In the genomic region with DNA sequence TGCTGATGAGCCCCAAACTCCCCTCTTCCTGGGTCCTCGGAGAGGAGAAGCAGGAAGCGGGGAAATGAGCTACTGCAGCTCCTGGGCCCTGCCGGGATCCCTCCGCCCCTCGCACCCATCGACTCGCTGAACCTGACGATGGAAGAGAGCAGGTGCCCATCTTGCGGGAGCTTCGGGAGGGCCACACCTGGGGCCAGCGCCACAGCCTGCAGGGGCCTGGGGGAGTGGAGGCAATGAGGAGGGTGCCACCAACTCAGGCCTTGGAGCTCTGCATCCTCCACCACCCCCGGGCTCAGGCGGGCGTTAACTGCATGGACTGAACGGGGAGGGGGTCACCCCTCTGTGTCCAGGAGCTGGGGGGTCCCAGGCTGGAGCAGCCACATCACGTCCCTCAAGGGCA, we compare ENCODE assay signal across 1 cellular context.
TF ChIP-seq lines count a peak whose summit lies in the region.

No MANE protein-coding gene starts in this region.

TF ChIP-seq in WTC11, 78 proteins besides CTCF, POLR2A, EP300 and RAD21 (continued from another document):
- TF ChIP-seq, protein P1, sequence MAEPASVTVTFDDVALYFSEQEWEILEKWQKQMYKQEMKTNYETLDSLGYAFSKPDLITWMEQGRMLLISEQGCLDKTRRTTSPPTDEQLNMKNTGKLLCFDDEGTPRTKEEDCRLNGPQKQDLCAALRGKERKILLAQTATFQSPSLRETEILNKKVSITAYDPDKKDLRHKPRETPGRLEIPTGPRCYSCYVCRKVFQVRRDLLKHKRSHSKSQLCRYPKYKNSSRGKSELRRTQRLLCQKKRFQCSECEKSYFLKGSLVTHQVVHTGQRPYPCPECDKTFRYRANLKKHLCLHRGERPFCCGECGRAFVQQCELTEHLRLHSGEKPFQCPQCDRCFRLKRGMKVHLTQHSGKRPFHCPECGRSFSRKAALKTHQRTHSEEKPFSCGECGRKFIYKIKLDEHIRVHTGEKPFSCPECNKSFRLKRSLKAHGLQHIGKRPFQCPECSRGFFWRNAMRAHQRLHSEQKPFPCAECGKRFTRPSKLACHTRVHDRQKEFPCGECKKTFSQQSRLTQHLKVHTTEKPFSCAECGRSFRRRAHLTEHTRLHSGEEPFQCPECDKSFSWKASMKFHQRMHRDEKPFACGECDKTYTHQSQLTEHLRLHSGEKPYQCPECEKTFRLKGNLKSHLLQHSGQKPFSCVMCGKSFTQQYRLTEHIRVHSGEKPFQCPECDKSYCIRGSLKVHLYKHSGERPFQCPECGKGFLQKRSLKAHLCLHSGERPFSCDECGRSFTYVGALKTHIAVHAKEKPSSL (CRISPR knock-in tag; conservative IDR thresholded peaks at IDR 0.05): no peak
- no peak for TF ChIP-seq TEAD4 (CRISPR knock-in tag; IDR thresholded peaks at IDR 0.05)
- TF ChIP-seq ZNF423 (CRISPR knock-in tag; IDR thresholded peaks at IDR 0.05): no peak
- TF ChIP-seq, protein P2, sequence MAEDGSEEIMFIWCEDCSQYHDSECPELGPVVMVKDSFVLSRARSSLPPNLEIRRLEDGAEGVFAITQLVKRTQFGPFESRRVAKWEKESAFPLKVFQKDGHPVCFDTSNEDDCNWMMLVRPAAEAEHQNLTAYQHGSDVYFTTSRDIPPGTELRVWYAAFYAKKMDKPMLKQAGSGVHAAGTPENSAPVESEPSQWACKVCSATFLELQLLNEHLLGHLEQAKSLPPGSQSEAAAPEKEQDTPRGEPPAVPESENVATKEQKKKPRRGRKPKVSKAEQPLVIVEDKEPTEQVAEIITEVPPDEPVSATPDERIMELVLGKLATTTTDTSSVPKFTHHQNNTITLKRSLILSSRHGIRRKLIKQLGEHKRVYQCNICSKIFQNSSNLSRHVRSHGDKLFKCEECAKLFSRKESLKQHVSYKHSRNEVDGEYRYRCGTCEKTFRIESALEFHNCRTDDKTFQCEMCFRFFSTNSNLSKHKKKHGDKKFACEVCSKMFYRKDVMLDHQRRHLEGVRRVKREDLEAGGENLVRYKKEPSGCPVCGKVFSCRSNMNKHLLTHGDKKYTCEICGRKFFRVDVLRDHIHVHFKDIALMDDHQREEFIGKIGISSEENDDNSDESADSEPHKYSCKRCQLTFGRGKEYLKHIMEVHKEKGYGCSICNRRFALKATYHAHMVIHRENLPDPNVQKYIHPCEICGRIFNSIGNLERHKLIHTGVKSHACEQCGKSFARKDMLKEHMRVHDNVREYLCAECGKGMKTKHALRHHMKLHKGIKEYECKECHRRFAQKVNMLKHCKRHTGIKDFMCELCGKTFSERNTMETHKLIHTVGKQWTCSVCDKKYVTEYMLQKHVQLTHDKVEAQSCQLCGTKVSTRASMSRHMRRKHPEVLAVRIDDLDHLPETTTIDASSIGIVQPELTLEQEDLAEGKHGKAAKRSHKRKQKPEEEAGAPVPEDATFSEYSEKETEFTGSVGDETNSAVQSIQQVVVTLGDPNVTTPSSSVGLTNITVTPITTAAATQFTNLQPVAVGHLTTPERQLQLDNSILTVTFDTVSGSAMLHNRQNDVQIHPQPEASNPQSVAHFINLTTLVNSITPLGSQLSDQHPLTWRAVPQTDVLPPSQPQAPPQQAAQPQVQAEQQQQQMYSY (CRISPR knock-in tag; IDR thresholded peaks at IDR 0.05): no peak
- no peak for TF ChIP-seq PRRX2 (CRISPR knock-in tag; IDR thresholded peaks at IDR 0.05)
- TF ChIP-seq ZNF671 (CRISPR knock-in tag; IDR thresholded peaks at IDR 0.05): no peak
- no peak for TF ChIP-seq NFYB (CRISPR knock-in tag; conservative IDR thresholded peaks at IDR 0.05; ENCODE audit: low read depth)
- TF ChIP-seq, protein P3, sequence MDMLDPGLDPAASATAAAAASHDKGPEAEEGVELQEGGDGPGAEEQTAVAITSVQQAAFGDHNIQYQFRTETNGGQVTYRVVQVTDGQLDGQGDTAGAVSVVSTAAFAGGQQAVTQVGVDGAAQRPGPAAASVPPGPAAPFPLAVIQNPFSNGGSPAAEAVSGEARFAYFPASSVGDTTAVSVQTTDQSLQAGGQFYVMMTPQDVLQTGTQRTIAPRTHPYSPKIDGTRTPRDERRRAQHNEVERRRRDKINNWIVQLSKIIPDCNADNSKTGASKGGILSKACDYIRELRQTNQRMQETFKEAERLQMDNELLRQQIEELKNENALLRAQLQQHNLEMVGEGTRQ (CRISPR knock-in tag; IDR thresholded peaks at IDR 0.05): no peak
- no peak for TF ChIP-seq TP53 (CRISPR knock-in tag; IDR thresholded peaks at IDR 0.05)
